10 cellular contexts compared by ENCODE assay signal in the genomic region with DNA sequence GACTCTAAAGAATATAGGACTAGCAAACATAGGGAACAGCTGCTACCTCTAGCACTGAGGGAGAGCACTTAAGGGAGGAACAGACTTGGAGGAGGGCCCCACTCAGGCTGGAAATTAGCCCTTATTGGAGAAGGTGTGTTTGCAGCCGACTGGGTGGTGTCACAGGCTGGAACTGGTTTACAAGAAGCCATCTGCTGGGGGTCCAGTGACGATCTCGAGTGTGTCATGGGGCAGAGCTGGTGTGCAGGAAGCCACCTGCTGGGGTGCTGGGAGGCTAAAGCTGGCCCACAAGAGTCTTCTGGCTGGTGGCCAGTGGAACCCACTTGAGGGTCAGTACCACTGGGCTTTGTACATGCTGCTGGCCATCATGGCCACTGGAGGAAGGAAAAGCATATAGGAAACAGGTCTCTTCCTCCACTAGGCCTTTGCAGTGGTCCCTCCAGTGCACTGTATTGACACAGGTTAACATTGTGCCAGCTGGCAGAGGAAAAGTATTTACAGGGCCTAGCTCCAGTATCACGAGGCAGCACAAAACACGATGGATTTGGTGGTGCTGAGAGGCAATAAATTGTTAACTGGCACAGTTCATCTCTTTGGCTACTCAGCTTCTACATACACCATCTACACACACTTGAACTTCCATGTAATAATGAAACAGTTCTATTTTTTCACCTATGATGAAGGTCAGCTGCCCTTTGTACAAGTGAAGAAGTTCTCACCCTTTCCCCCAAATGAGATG. TPM values are rescaled to one million over a fixed set of nuclear protein-coding genes. Genes with fewer than 3 reads are reported as not detected.
DNase-seq lines count a peak whose midpoint lies in the region; ATAC-seq and TF ChIP-seq lines count a peak whose summit lies in the region.
"Had no signal": no experiment of that assay in that cellular context is flagged by ENCODE, and none has a peak within 500 bp of the region (broad histone marks: within the 10 kb centered on the region; RNA-seq: fewer than 3 reads in every experiment).

No MANE protein-coding gene starts in this region.

- H3K9me3 ChIP-seq in lower lobe of right lung (no peaks in the 10 kb centered on the region), T-helper 17 cell (ENCODE audit: control insufficient read depth, low read length, poor library complexity, severe bottlenecking) (no peaks in the 10 kb centered on the region)

- ATAC-seq in HG02885 (IDR thresholded peaks at IDR 0.05; ENCODE audit: poor library complexity, unreplicated experiment) (peak; percentile 70), lower lobe of right lung (peak; percentile 29 to 55), T-helper 17 cell (no peak)

- no peaks in the 10 kb centered on the region for H3K36me3 ChIP-seq in lower lobe of right lung

- H3K4me3 ChIP-seq in lower lobe of right lung: no peak overlapping the region

- no peaks in the 10 kb centered on the region for H3K27me3 ChIP-seq in lower lobe of right lung (ENCODE audit: low read depth)

- peaks cover 16% of the 10 kb centered on the region for H3K4me1 ChIP-seq in lower lobe of right lung

- H3K27ac ChIP-seq in VCaP (peak overlapping the region; percentile 74), lower lobe of right lung (no peak overlapping the region)

- H3K36me3 Mint-ChIP-seq in T-helper 17 cell (ENCODE audit: low read depth): no peaks in the 10 kb centered on the region

- intact Hi-C loops in lower lobe of right lung (cut with DNase I): no loop called here

- H3K27ac Mint-ChIP-seq in T-helper 17 cell: no peak overlapping the region
- H3K27ac Mint-ChIP-seq: dendritic cell treated with granulocyte-macrophage colony-stimulating factor and Interleukin-4, amounts not matched to agents 40 ng/mL and 50 ng/mL, for 4 days had no signal

- H3K4me3 Mint-ChIP-seq in T-helper 17 cell: no peak overlapping the region
- H3K4me3 Mint-ChIP-seq: dendritic cell treated with granulocyte-macrophage colony-stimulating factor and Interleukin-4, amounts not matched to agents 40 ng/mL and 50 ng/mL, for 4 days had no signal

- TF ChIP-seq CTCF in VCaP (conservative IDR thresholded peaks at IDR 0.05) (no peak), lower lobe of right lung (IDR thresholded peaks at IDR 0.05) (no peak)

- no peaks in the 10 kb centered on the region for H3K27me3 Mint-ChIP-seq in T-helper 17 cell
- H3K27me3 Mint-ChIP-seq: dendritic cell treated with granulocyte-macrophage colony-stimulating factor and Interleukin-4, amounts not matched to agents 40 ng/mL and 50 ng/mL, for 4 days had no signal

- no peaks in the 10 kb centered on the region for H3K4me1 Mint-ChIP-seq in T-helper 17 cell

- DNase-seq in DMS79 treated with DMSO at 0.1 percent for 48 hours (lab: John Stamatoyannopoulos, UW) (peak; percentile 98), lower lobe of right lung (peak; percentile 39), GM19238 (ENCODE audit: insufficient read length, low spot score) (no peak), T-helper 17 cell (no peak), NCI-H526 treated with DMSO at 0.1 percent for 48 hours (lab: John Stamatoyannopoulos, UW) (no peak), GOT3 (lab: John Stamatoyannopoulos, UW) (no peak)
- DNase-seq: COR-L47 had no signal

RNA-seq across cellular contexts. Expression of a gene that starts 43.6 kb away (rescaled TPM):
- total RNA-seq in lower lobe of right lung: 40.8 TPM
- 1 to 10 TPM; 1.7 to 4.1 TPM for total RNA-seq in T-helper 17 cell

Comparison
In these comparisons a context has a peak if more than half of its experiments do, and no peak if none do; other contexts are left out.
1. DNase-seq: peak in DMS79 treated with DMSO at 0.1 percent for 48 hours (single experiment) and lower lobe of right lung (single experiment); none in GM19238 (single experiment), T-helper 17 cell (0 of 3), NCI-H526 treated with DMSO at 0.1 percent for 48 hours (single experiment) and GOT3 (single experiment).